ENCODE assay signal across 1 cellular context in genomic region chr3:46934508-46935167, GRCh38.
TF ChIP-seq lines count a peak whose summit lies in the region.

No MANE protein-coding gene starts in this region.

TF ChIP-seq in GM23338, 12 proteins besides CTCF, POLR2A, EP300 and RAD21 (continued from another document):
- TF ChIP-seq, protein P1, sequence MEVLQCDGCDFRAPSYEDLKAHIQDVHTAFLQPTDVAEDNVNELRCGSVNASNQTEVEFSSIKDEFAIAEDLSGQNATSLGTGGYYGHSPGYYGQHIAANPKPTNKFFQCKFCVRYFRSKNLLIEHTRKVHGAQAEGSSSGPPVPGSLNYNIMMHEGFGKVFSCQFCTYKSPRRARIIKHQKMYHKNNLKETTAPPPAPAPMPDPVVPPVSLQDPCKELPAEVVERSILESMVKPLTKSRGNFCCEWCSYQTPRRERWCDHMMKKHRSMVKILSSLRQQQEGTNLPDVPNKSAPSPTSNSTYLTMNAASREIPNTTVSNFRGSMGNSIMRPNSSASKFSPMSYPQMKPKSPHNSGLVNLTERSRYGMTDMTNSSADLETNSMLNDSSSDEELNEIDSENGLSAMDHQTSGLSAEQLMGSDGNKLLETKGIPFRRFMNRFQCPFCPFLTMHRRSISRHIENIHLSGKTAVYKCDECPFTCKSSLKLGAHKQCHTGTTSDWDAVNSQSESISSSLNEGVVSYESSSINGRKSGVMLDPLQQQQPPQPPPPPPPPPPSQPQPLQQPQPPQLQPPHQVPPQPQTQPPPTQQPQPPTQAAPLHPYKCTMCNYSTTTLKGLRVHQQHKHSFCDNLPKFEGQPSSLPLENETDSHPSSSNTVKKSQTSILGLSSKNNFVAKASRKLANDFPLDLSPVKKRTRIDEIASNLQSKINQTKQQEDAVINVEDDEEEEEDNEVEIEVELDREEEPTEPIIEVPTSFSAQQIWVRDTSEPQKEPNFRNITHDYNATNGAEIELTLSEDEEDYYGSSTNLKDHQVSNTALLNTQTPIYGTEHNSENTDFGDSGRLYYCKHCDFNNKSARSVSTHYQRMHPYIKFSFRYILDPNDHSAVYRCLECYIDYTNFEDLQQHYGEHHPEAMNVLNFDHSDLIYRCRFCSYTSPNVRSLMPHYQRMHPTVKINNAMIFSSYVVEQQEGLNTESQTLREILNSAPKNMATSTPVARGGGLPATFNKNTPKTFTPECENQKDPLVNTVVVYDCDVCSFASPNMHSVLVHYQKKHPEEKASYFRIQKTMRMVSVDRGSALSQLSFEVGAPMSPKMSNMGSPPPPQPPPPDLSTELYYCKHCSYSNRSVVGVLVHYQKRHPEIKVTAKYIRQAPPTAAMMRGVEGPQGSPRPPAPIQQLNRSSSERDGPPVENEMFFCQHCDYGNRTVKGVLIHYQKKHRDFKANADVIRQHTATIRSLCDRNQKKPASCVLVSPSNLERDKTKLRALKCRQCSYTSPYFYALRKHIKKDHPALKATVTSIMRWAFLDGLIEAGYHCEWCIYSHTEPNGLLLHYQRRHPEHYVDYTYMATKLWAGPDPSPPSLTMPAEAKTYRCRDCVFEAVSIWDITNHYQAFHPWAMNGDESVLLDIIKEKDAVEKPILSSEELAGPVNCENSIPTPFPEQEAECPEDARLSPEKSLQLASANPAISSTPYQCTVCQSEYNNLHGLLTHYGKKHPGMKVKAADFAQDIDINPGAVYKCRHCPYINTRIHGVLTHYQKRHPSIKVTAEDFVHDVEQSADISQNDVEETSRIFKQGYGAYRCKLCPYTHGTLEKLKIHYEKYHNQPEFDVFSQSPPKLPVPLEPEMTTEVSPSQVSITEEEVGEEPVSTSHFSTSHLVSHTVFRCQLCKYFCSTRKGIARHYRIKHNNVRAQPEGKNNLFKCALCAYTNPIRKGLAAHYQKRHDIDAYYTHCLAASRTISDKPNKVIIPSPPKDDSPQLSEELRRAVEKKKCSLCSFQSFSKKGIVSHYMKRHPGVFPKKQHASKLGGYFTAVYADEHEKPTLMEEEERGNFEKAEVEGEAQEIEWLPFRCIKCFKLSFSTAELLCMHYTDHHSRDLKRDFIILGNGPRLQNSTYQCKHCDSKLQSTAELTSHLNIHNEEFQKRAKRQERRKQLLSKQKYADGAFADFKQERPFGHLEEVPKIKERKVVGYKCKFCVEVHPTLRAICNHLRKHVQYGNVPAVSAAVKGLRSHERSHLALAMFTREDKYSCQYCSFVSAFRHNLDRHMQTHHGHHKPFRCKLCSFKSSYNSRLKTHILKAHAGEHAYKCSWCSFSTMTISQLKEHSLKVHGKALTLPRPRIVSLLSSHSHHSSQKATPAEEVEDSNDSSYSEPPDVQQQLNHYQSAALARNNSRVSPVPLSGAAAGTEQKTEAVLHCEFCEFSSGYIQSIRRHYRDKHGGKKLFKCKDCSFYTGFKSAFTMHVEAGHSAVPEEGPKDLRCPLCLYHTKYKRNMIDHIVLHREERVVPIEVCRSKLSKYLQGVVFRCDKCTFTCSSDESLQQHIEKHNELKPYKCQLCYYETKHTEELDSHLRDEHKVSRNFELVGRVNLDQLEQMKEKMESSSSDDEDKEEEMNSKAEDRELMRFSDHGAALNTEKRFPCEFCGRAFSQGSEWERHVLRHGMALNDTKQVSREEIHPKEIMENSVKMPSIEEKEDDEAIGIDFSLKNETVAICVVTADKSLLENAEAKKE (CRISPR knock-in tag; IDR thresholded peaks at IDR 0.05) = no peak
- TF ChIP-seq ZNF114 (CRISPR knock-in tag; IDR thresholded peaks at IDR 0.05) (no peak), CREB1 (CRISPR knock-in tag; IDR thresholded peaks at IDR 0.05; ENCODE audit: low read depth) (no peak), POLR2AphosphoS5 (IDR thresholded peaks at IDR 0.05; ENCODE audit: low read depth) (no peak), STAT1 (IDR thresholded peaks at IDR 0.05; ENCODE audit: unreplicated experiment) (no peak)
TF ChIP-seq in GM23338: peak in this region for 0.
